Comparison of ENCODE assay signal across 1 cellular context in genomic region chr6:167781066-167781767, GRCh38.
TF ChIP-seq lines count a peak whose summit lies in the region.

No MANE protein-coding gene starts in this region.

TF ChIP-seq in GM23338, 12 proteins besides CTCF, POLR2A, EP300 and RAD21 (continued from another document):
- TF ChIP-seq ZNF462 (CRISPR knock-in tag; IDR thresholded peaks at IDR 0.05) (no peak), ZNF114 (CRISPR knock-in tag; IDR thresholded peaks at IDR 0.05) (no peak), STAT1 (IDR thresholded peaks at IDR 0.05; ENCODE audit: unreplicated experiment) (no peak), NANOG (IDR thresholded peaks at IDR 0.05; ENCODE audit: borderline replicate concordance) (no peak)
